In genomic region chr4:94887027-94887426, GRCh38 we compare ENCODE assay signal across 28 cellular contexts.
A peak's percentile ranks its signal among the peaks of the same experiment; 100 is the strongest.
DNase-seq lines count a peak whose midpoint lies in the region; ATAC-seq, FAIRE-seq and TF ChIP-seq lines count a peak whose summit lies in the region.
"Had no signal": no experiment of that assay in that cellular context is flagged by ENCODE, and none has a peak within 500 bp of the region (broad histone marks: within the 10 kb centered on the region; RNA-seq: fewer than 3 reads in every experiment).

No MANE protein-coding gene starts in this region.

- H3K9me3 Mint-ChIP-seq in MCF 10A (ENCODE audit: unreplicated experiment) (peaks cover 8% of the 10 kb centered on the region), GM23338 (no peaks in the 10 kb centered on the region), nephron progenitor cell (peaks cover 9% of the 10 kb centered on the region)

- dilution Hi-C loops in mammary epithelial cell (cut with HindIII; ENCODE audit: low sequenced_read_pairs) = no loop called here

- no peak for TF ChIP-seq EP300 in K562 (IDR thresholded peaks at IDR 0.05; ENCODE audit: low read length)

- no peak overlapping the region for H3K9ac ChIP-seq in mammary epithelial cell (ENCODE audit: insufficient read depth, low read length)
- no peak overlapping the region for H3K9ac ChIP-seq in K562 (ENCODE audit: insufficient read depth in 1 of 2, low read depth in 2 of 2, low read length in 2 of 2)
- H3K9ac ChIP-seq: BLaER1 treated with 17β-estradiol and CSF1 and Interleukin-3, amounts not matched to agents 10 nM and 100 nM had no signal

- H3K27me3 ChIP-seq in mammary epithelial cell (ENCODE audit: insufficient read depth, low read length) = no peaks in the 10 kb centered on the region
- H3K27me3 ChIP-seq in GM23338 (ENCODE audit: insufficient read depth) = no peaks in the 10 kb centered on the region
- H3K27me3 ChIP-seq in K562 (ENCODE audit: control insufficient read depth in 2 of 2, insufficient read depth in 2 of 2, low read length in 2 of 2) = 0 out of 5 replicates have a peak, but pooled peaks cover 0 to 4% of the 10 kb centered on the region in 2 experiments
- H3K27me3 ChIP-seq: BLaER1 treated with 17β-estradiol and CSF1 and Interleukin-3, amounts not matched to agents 10 nM and 100 nM had no signal

- H3K27me3 Mint-ChIP-seq in MCF 10A (ENCODE audit: insufficient read depth, unreplicated experiment) = no peaks in the 10 kb centered on the region
- no peaks in the 10 kb centered on the region for H3K27me3 Mint-ChIP-seq in GM23338 (ENCODE audit: insufficient read depth, low read depth, poor library complexity)
- H3K27me3 Mint-ChIP-seq in nephron progenitor cell (ENCODE audit: low read depth, poor library complexity) = peaks cover under 1% of the 10 kb centered on the region
- H3K27me3 Mint-ChIP-seq: B cell; CD4-positive, alpha-beta T cell had no signal

- 98% methylated on average over 3 of the region's 3 CpGs for WGBS in mammary epithelial cell (ENCODE audit: low coverage, missing lambda C conversion rate)
- WGBS in K562 (ENCODE audit: insufficient coverage, low coverage, missing lambda C conversion rate) = 0% methylated on average over 3 of the region's 3 CpGs

- H3K36me3 Mint-ChIP-seq in MCF 10A (ENCODE audit: insufficient read depth, unreplicated experiment) (peaks cover 7% of the 10 kb centered on the region), GM23338 (ENCODE audit: low read depth) (no peaks in the 10 kb centered on the region), nephron progenitor cell (ENCODE audit: low read depth) (peaks cover 24% of the 10 kb centered on the region)
- H3K36me3 Mint-ChIP-seq: CD8-positive, alpha-beta T cell had no signal

- intact Hi-C loops in MCF 10A (cut with micrococcal nuclease) = no loop called here
- intact Hi-C loops in mammary epithelial cell (cut with micrococcal nuclease) = no loop called here
- intact Hi-C loops in K562 (cut with micrococcal nuclease) = no loop called here

- H3K4me3 Mint-ChIP-seq in MCF 10A (ENCODE audit: unreplicated experiment) = no peak overlapping the region
- H3K4me3 Mint-ChIP-seq in GM23338 = no peak overlapping the region; the same call in 2 of the 3 replicates
- H3K4me3 Mint-ChIP-seq in nephron progenitor cell = no peak overlapping the region
- H3K4me3 Mint-ChIP-seq: B cell; CD4-positive, alpha-beta T cell; CD8-positive, alpha-beta T cell had no signal

- in situ Hi-C loops in mammary epithelial cell (cut with MboI; ENCODE audit: low sequenced_read_pairs in 2 of 2) = no loop called here
- in situ Hi-C loops in K562 (cut with MboI) = no loop called here

- H2AFZ ChIP-seq in mammary epithelial cell (ENCODE audit: low read depth, low read length) (no peak overlapping the region), GM23338 (peak overlapping the region; percentile 5; the same call in 1 of the 2 replicates), K562 (ENCODE audit: low read depth, low read length) (no peak overlapping the region)

- CTCF ChIA-PET in MCF 10A (lab: Yijun Ruan, JAX) = no interaction called here
- CTCF ChIA-PET in mammary epithelial cell (lab: Charles Lee; ENCODE audit: low non-redundant PET) = no interaction called here
- CTCF ChIA-PET in K562 (lab: Yijun Ruan, JAX; ENCODE audit: low intra/inter-chr PET ratio) = no interaction called here

- ATAC-seq in GM23338 (no peak), K562 (no peak)
- ATAC-seq: A549; CD8-positive, alpha-beta T cell; GM12878 had no signal

- H3K4me2 ChIP-seq in mammary epithelial cell (ENCODE audit: insufficient read depth, low read depth, low read length) = no peak overlapping the region
- H3K4me2 ChIP-seq in GM23338 = peak overlapping the region; percentile 30; the same call in 1 of the 2 replicates
- no peak overlapping the region for H3K4me2 ChIP-seq in K562 (ENCODE audit: insufficient read depth, low read length)
- H3K4me2 ChIP-seq: A549; BLaER1 treated with 17β-estradiol and CSF1 and Interleukin-3, amounts not matched to agents 10 nM and 100 nM had no signal

- BruUV-seq in MCF 10A (replicated peaks; lab: Mats Ljungman, UMichigan) (no TSS peak), mammary epithelial cell (replicated peaks; lab: Mats Ljungman, UMichigan) (no TSS peak), K562 (replicated peaks; lab: Mats Ljungman, UMichigan) (no TSS peak)

- no peak for FAIRE-seq in K562 (lab: Jason Lieb, UNC)
- FAIRE-seq in H54 (lab: Jason Lieb, UNC) = no peak
- FAIRE-seq: A549, D721Med, GM12878, GM12892, GM18507 had no signal

- peak overlapping the region; percentile 57 for H3K27ac Mint-ChIP-seq in MCF 10A (ENCODE audit: low read depth, unreplicated experiment)
- peak overlapping the region; percentile 11; the same call in 1 of the 2 replicates for H3K27ac Mint-ChIP-seq in GM23338
- peak overlapping the region; percentile 16 for H3K27ac Mint-ChIP-seq in nephron progenitor cell
- H3K27ac Mint-ChIP-seq: B cell; CD4-positive, alpha-beta T cell; CD8-positive, alpha-beta T cell had no signal

- H3K27ac ChIP-seq in mammary epithelial cell (ENCODE audit: insufficient read depth, low read depth, low read length) (no peak overlapping the region), GM23338 (ENCODE audit: low read depth) (no peak overlapping the region), K562 (ENCODE audit: extremely low read depth, low read depth, low read length) (no peak overlapping the region)
- H3K27ac ChIP-seq: 22Rv1; A549; BLaER1 treated with 17β-estradiol and CSF1 and Interleukin-3, amounts not matched to agents 10 nM and 100 nM; C4-2B had no signal

- no peak overlapping the region for H3K4me3 ChIP-seq in mammary epithelial cell (replicated peaks in 1 of 3; ENCODE audit: insufficient read depth in 1 of 3, low read depth in 2 of 3, low read length in 3 of 3)
- H3K4me3 ChIP-seq in GM23338 = no peak overlapping the region
- no peak overlapping the region for H3K4me3 ChIP-seq in K562
- H3K4me3 ChIP-seq: A549; BLaER1 treated with 17β-estradiol and CSF1 and Interleukin-3, amounts not matched to agents 10 nM and 100 nM; GM12878 had no signal

- TF ChIP-seq POLR2A in K562 (conservative IDR thresholded peaks at IDR 0.05) (no peak), H54 (IDR thresholded peaks at IDR 0.05; ENCODE audit: low read depth, low read length) (no peak)

- H3K79me2 ChIP-seq in mammary epithelial cell (ENCODE audit: insufficient read depth, low read length) = no peaks in the 10 kb centered on the region
- no peaks in the 10 kb centered on the region for H3K79me2 ChIP-seq in GM23338 (replicated peaks; ENCODE audit: insufficient read depth)
- no peaks in the 10 kb centered on the region for H3K79me2 ChIP-seq in K562 (ENCODE audit: control insufficient read depth, insufficient read depth, low read length)

- POLR2A ChIA-PET in MCF 10A (lab: Yijun Ruan, JAX) (no interaction called here), K562 (lab: Yijun Ruan, JAX) (no interaction called here)

- H4K20me1 ChIP-seq in mammary epithelial cell (ENCODE audit: insufficient read depth, low read length) = no peaks in the 10 kb centered on the region
- no peaks in the 10 kb centered on the region for H4K20me1 ChIP-seq in GM23338 (replicated peaks; ENCODE audit: insufficient read depth)
- H4K20me1 ChIP-seq in K562 (replicated peaks; ENCODE audit: control insufficient read depth, insufficient read depth, low read length) = no peaks in the 10 kb centered on the region
- H4K20me1 ChIP-seq: BLaER1 treated with 17β-estradiol and CSF1 and Interleukin-3, amounts not matched to agents 10 nM and 100 nM had no signal

- peaks cover 21% of the 10 kb centered on the region for H3K4me1 Mint-ChIP-seq in MCF 10A (ENCODE audit: insufficient read depth, unreplicated experiment)
- H3K4me1 Mint-ChIP-seq in GM23338 = peaks cover 18% of the 10 kb centered on the region
- H3K4me1 Mint-ChIP-seq in nephron progenitor cell = peaks cover 33% of the 10 kb centered on the region
- H3K4me1 Mint-ChIP-seq: B cell had no signal

- H3K9me1 ChIP-seq in K562 (ENCODE audit: control insufficient read depth, insufficient read depth, low read length) = no peaks in the 10 kb centered on the region

- H3F3A ChIP-seq in GM23338 (replicated peaks; ENCODE audit: low read depth) = no peaks in the 10 kb centered on the region

- no peak for TF ChIP-seq CTCF in MCF 10A (IDR thresholded peaks at IDR 0.05; ENCODE audit: unreplicated experiment)
- TF ChIP-seq CTCF in mammary epithelial cell (conservative IDR thresholded peaks at IDR 0.05 in 1 of 2, IDR thresholded peaks at IDR 0.05 in 1 of 2; ENCODE audit: extremely low read depth in 1 of 2, insufficient read depth in 1 of 2, low read depth in 1 of 2, low read length in 2 of 2) = no peak
- TF ChIP-seq CTCF in GM23338 (conservative IDR thresholded peaks at IDR 0.05; ENCODE audit: low read depth in 2 of 2) = no peak
- TF ChIP-seq CTCF in K562 (IDR thresholded peaks at IDR 0.05 in 2 of 3, conservative IDR thresholded peaks at IDR 0.05 in 1 of 3; ENCODE audit: insufficient read depth in 2 of 3, low read depth in 1 of 3, low read length in 3 of 3) = no peak
- no peak for TF ChIP-seq CTCF in nephron progenitor cell (IDR thresholded peaks at IDR 0.05)

- TF ChIP-seq RAD21 in K562 (CRISPR knock-in tag; conservative IDR thresholded peaks at IDR 0.05 in 1 of 2, IDR thresholded peaks at IDR 0.05 in 1 of 2) = no peak

- H3K36me3 ChIP-seq in mammary epithelial cell (ENCODE audit: insufficient read depth, low read length) = no peaks in the 10 kb centered on the region
- no peaks in the 10 kb centered on the region for H3K36me3 ChIP-seq in GM23338 (ENCODE audit: insufficient read depth)
- H3K36me3 ChIP-seq in K562 (ENCODE audit: control insufficient read depth, insufficient read depth, low read length) = no peaks in the 10 kb centered on the region
- H3K36me3 ChIP-seq: BLaER1 treated with 17β-estradiol and CSF1 and Interleukin-3, amounts not matched to agents 10 nM and 100 nM had no signal

- H3K4me1 ChIP-seq in mammary epithelial cell (ENCODE audit: insufficient read depth, low read length) (peaks cover 10% of the 10 kb centered on the region), GM23338 (ENCODE audit: insufficient read depth) (peaks cover 23% of the 10 kb centered on the region; the same call in 1 of the 2 replicates), K562 (replicated peaks in 1 of 2; ENCODE audit: control insufficient read depth in 2 of 2, insufficient read depth in 2 of 2, low read length in 2 of 2) (no peaks in the 10 kb centered on the region)
- H3K4me1 ChIP-seq: BLaER1 treated with 17β-estradiol and CSF1 and Interleukin-3, amounts not matched to agents 10 nM and 100 nM; Caco-2 had no signal

- H3K9me3 ChIP-seq in mammary epithelial cell (replicated peaks; ENCODE audit: insufficient read depth, low read length) (no peaks in the 10 kb centered on the region), K562 (replicated peaks; ENCODE audit: control insufficient read depth, insufficient read depth, low read depth, low read length) (no peaks in the 10 kb centered on the region)
- H3K9me3 ChIP-seq: BLaER1 treated with 17β-estradiol and CSF1 and Interleukin-3, amounts not matched to agents 10 nM and 100 nM; Caco-2 had no signal

- DNase-seq in MCF 10A (ENCODE audit: unreplicated experiment) = no peak
- no peak for DNase-seq in mammary epithelial cell
- no peak for DNase-seq in GM23338 (ENCODE audit: low spot score)
- DNase-seq in K562 (ENCODE audit: extremely low read depth in 1 of 4, low spot score in 3 of 4) = no peak
- no peak for DNase-seq in nephron progenitor cell
- no peak for DNase-seq in DMS114 treated with DMSO at 0.1 percent for 48 hours (lab: John Stamatoyannopoulos, UW; ENCODE audit: unreplicated experiment)
- DNase-seq in H54 (ENCODE audit: insufficient read length, low spot score) = no peak
- DNase-seq in HUDEP-2 (lab: John Stamatoyannopoulos, UW; ENCODE audit: unreplicated experiment in 76 of 76) = no peak
- DNase-seq: AML-193; Caco-2; Calu3; CD4-positive, alpha-beta T cell; CD8-positive, alpha-beta T cell; DMS153; DMS53; DMS79; DND-41; EL; GDM1 had no signal

- no peaks in the 10 kb centered on the region for H3K9me2 ChIP-seq in GM23338 (ENCODE audit: insufficient read depth)
